ENCODE assay signal across 1 cellular context in genomic region chr10:3893904-3894563, GRCh38.
TF ChIP-seq lines count a peak whose summit lies in the region.

No MANE protein-coding gene starts in this region.

TF ChIP-seq in K562, 482 proteins besides CTCF, POLR2A, EP300 and RAD21 (continued from another document):
- TF ChIP-seq ZNF407 (IDR thresholded peaks at IDR 0.05; ENCODE audit: low read depth): peak; percentile 74; the same call in 1 of the 2 replicates
TF ChIP-seq in K562: peak in this region for 45.
